In the genomic region with DNA sequence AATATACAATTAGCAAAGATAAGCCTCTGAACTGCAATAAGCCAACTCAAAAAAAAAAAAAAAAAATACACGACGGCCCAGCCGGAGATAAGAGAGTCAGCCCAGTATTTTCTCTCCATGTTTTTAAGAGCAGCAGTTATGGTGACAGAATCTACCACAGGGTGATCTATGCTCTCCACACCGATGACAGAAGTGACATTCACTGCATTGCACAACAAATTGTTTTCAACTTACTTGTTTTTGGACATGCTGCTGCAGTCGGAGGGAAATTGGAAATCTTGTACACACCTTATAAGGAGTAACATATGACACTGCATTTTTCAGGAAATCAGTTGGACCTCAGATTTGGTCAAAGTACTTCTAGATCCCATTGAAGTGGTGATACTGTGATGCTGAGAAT, we compare ENCODE assay signal across 1 cellular context.
TF ChIP-seq lines count a peak whose summit lies in the region.

No MANE protein-coding gene starts in this region.

TF ChIP-seq in HepG2, 621 proteins besides CTCF, POLR2A, EP300 and RAD21 (continued from another document and continues in another):
- TF ChIP-seq ETV6 (CRISPR knock-in tag; conservative IDR thresholded peaks at IDR 0.05) (no peak), PITX1 (CRISPR knock-in tag; IDR thresholded peaks at IDR 0.05) (0 out of 2 replicates have a peak, but pooled peaks have one; percentile 49), DR1 (CRISPR knock-in tag; IDR thresholded peaks at IDR 0.05) (no peak), RARG (CRISPR knock-in tag; IDR thresholded peaks at IDR 0.05; ENCODE audit: low read depth) (no peak), PHF5A (CRISPR knock-in tag; IDR thresholded peaks at IDR 0.05; ENCODE audit: low read depth, unreplicated experiment) (peak; percentile 75), NFIC (IDR thresholded peaks at IDR 0.05; ENCODE audit: low read length) (peak; percentile 72; the same call in 1 of the 2 replicates), PAF1 (CRISPR knock-in tag; IDR thresholded peaks at IDR 0.05) (no peak), FOXO1 (CRISPR knock-in tag; IDR thresholded peaks at IDR 0.05) (peak; percentile 96), ZNF615 (CRISPR knock-in tag; IDR thresholded peaks at IDR 0.05; ENCODE audit: borderline replicate concordance) (no peak), ZNF264 (CRISPR knock-in tag; IDR thresholded peaks at IDR 0.05) (no peak), ZNF879 (CRISPR knock-in tag; IDR thresholded peaks at IDR 0.05) (no peak), ZNF563 (CRISPR knock-in tag; IDR thresholded peaks at IDR 0.05) (no peak), NONO (IDR thresholded peaks at IDR 0.05) (no peak), NONO (CRISPR knock-in tag; conservative IDR thresholded peaks at IDR 0.05) (no peak), ARNT2 (CRISPR knock-in tag; IDR thresholded peaks at IDR 0.05; ENCODE audit: low read depth) (no peak), ZFP1 (CRISPR knock-in tag; IDR thresholded peaks at IDR 0.05) (no peak; the same call in 1 of the 2 replicates), CAMTA2 (CRISPR knock-in tag; IDR thresholded peaks at IDR 0.05; ENCODE audit: borderline replicate concordance) (no peak), SRSF9 (IDR thresholded peaks at IDR 0.05; ENCODE audit: borderline replicate concordance, insufficient read depth, low read depth, low read length, poor library complexity, severe bottlenecking) (no peak), EZH2 (conservative IDR thresholded peaks at IDR 0.05; ENCODE audit: low read depth, low read length) (no peak), NFE2L2 (IDR thresholded peaks at IDR 0.05; ENCODE audit: low read length) (peak; percentile 83), TOPORS (CRISPR knock-in tag; IDR thresholded peaks at IDR 0.05) (no peak), BRCA1 (CRISPR knock-in tag; IDR thresholded peaks at IDR 0.05) (no peak), ZNF552 (CRISPR knock-in tag; IDR thresholded peaks at IDR 0.05; ENCODE audit: borderline replicate concordance) (no peak), PHF8 (CRISPR knock-in tag; IDR thresholded peaks at IDR 0.05) (no peak), KDM6A (CRISPR knock-in tag; IDR thresholded peaks at IDR 0.05; ENCODE audit: low read depth) (peak; percentile 67; the same call in 1 of the 2 replicates), MEIS2 (CRISPR knock-in tag; IDR thresholded peaks at IDR 0.05) (peak; percentile 92), STAG1 (CRISPR knock-in tag; IDR thresholded peaks at IDR 0.05) (no peak), PAWR (CRISPR knock-in tag; IDR thresholded peaks at IDR 0.05; ENCODE audit: borderline replicate concordance) (no peak), ZNF841 (CRISPR knock-in tag; IDR thresholded peaks at IDR 0.05; ENCODE audit: borderline replicate concordance) (no peak), DNMT1 (CRISPR knock-in tag; IDR thresholded peaks at IDR 0.05) (no peak), POLR2AphosphoS2 (IDR thresholded peaks at IDR 0.05; ENCODE audit: low read depth, low read length) (no peak), FOXJ3 (CRISPR knock-in tag; IDR thresholded peaks at IDR 0.05; ENCODE audit: borderline replicate concordance) (peak; percentile 67; the same call in 1 of the 2 replicates), KDM4B (CRISPR knock-in tag; IDR thresholded peaks at IDR 0.05) (no peak), ZNF564 (CRISPR knock-in tag; IDR thresholded peaks at IDR 0.05) (no peak), ZC3H4 (CRISPR knock-in tag; IDR thresholded peaks at IDR 0.05; ENCODE audit: borderline replicate concordance) (no peak)
- TF ChIP-seq, protein P1, sequence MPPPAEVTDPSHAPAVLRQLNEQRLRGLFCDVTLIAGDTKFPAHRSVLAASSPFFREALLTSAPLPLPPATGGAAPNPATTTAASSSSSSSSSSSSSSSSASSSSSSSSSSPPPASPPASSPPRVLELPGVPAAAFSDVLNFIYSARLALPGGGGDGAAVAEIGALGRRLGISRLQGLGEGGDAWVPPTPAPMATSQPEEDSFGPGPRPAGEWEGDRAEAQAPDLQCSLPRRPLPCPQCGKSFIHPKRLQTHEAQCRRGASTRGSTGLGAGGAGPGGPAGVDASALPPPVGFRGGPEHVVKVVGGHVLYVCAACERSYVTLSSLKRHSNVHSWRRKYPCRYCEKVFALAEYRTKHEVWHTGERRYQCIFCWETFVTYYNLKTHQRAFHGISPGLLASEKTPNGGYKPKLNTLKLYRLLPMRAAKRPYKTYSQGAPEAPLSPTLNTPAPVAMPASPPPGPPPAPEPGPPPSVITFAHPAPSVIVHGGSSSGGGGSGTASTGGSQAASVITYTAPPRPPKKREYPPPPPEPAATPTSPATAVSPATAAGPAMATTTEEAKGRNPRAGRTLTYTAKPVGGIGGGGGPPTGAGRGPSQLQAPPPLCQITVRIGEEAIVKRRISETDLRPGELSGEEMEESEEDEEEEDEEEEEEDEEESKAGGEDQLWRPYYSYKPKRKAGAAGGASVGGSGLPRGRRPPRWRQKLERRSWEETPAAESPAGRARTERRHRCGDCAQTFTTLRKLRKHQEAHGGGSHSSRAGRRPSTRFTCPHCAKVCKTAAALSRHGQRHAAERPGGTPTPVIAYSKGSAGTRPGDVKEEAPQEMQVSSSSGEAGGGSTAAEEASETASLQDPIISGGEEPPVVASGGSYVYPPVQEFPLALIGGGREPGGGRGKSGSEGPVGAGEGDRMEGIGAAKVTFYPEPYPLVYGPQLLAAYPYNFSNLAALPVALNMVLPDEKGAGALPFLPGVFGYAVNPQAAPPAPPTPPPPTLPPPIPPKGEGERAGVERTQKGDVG (CRISPR knock-in tag; IDR thresholded peaks at IDR 0.05; ENCODE audit: borderline replicate concordance): no peak
- TF ChIP-seq, protein P2, sequence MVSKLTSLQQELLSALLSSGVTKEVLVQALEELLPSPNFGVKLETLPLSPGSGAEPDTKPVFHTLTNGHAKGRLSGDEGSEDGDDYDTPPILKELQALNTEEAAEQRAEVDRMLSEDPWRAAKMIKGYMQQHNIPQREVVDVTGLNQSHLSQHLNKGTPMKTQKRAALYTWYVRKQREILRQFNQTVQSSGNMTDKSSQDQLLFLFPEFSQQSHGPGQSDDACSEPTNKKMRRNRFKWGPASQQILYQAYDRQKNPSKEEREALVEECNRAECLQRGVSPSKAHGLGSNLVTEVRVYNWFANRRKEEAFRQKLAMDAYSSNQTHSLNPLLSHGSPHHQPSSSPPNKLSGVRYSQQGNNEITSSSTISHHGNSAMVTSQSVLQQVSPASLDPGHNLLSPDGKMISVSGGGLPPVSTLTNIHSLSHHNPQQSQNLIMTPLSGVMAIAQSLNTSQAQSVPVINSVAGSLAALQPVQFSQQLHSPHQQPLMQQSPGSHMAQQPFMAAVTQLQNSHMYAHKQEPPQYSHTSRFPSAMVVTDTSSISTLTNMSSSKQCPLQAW (CRISPR knock-in tag; IDR thresholded peaks at IDR 0.05): peak; percentile 82
- TF ChIP-seq, protein P3, sequence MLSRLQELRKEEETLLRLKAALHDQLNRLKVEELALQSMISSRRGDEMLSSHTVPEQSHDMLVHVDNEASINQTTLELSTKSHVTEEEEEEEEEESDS (CRISPR knock-in tag; IDR thresholded peaks at IDR 0.05; ENCODE audit: borderline replicate concordance): no peak
- TF ChIP-seq, protein P4, sequence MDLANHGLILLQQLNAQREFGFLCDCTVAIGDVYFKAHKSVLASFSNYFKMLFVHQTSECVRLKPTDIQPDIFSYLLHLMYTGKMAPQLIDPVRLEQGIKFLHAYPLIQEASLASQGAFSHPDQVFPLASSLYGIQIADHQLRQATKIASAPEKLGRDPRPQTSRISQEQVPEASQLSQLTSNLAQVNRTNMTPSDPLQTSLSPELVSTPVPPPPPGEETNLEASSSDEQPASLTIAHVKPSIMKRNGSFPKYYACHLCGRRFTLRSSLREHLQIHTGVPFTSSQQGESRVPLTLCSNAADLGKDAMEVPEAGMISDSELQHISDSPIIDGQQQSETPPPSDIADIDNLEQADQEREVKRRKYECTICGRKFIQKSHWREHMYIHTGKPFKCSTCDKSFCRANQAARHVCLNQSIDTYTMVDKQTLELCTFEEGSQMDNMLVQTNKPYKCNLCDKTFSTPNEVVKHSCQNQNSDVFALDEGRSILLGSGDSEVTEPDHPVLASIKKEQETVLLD (CRISPR knock-in tag; IDR thresholded peaks at IDR 0.05; ENCODE audit: low read depth): no peak
- TF ChIP-seq, protein P5, sequence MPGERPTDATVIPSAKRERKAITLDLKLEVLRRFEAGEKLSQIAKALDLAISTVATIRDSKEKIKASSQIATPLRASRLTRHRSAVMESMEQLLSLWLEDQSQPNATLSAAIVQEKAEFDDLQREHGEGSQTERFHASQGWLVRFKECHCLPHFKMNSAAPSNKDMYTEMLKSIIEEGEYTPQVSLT (CRISPR knock-in tag; IDR thresholded peaks at IDR 0.05; ENCODE audit: borderline replicate concordance, low read depth): no peak
- TF ChIP-seq, protein P6, sequence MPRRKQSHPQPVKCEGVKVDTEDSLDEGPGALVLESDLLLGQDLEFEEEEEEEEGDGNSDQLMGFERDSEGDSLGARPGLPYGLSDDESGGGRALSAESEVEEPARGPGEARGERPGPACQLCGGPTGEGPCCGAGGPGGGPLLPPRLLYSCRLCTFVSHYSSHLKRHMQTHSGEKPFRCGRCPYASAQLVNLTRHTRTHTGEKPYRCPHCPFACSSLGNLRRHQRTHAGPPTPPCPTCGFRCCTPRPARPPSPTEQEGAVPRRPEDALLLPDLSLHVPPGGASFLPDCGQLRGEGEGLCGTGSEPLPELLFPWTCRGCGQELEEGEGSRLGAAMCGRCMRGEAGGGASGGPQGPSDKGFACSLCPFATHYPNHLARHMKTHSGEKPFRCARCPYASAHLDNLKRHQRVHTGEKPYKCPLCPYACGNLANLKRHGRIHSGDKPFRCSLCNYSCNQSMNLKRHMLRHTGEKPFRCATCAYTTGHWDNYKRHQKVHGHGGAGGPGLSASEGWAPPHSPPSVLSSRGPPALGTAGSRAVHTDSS (CRISPR knock-in tag; conservative IDR thresholded peaks at IDR 0.05): no peak
- TF ChIP-seq, protein P7, sequence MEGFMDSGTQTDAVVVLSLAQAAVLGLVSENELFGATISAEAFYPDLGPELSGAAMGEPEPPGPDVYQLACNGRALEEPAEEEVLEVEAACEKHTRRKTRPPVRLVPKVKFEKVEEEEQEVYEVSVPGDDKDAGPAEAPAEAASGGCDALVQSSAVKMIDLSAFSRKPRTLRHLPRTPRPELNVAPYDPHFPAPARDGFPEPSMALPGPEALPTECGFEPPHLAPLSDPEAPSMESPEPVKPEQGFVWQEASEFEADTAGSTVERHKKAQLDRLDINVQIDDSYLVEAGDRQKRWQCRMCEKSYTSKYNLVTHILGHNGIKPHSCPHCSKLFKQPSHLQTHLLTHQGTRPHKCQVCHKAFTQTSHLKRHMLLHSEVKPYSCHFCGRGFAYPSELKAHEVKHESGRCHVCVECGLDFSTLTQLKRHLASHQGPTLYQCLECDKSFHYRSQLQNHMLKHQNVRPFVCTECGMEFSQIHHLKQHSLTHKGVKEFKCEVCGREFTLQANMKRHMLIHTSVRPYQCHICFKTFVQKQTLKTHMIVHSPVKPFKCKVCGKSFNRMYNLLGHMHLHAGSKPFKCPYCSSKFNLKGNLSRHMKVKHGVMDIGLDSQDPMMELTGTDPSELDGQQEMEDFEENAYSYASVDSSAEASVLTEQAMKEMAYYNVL (CRISPR knock-in tag; IDR thresholded peaks at IDR 0.05; ENCODE audit: borderline replicate concordance): peak; percentile 64; the same call in 1 of the 2 replicates
- TF ChIP-seq, protein P8, sequence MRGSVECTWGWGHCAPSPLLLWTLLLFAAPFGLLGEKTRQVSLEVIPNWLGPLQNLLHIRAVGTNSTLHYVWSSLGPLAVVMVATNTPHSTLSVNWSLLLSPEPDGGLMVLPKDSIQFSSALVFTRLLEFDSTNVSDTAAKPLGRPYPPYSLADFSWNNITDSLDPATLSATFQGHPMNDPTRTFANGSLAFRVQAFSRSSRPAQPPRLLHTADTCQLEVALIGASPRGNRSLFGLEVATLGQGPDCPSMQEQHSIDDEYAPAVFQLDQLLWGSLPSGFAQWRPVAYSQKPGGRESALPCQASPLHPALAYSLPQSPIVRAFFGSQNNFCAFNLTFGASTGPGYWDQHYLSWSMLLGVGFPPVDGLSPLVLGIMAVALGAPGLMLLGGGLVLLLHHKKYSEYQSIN (CRISPR knock-in tag; IDR thresholded peaks at IDR 0.05; ENCODE audit: borderline replicate concordance): no peak
- TF ChIP-seq, protein P9, sequence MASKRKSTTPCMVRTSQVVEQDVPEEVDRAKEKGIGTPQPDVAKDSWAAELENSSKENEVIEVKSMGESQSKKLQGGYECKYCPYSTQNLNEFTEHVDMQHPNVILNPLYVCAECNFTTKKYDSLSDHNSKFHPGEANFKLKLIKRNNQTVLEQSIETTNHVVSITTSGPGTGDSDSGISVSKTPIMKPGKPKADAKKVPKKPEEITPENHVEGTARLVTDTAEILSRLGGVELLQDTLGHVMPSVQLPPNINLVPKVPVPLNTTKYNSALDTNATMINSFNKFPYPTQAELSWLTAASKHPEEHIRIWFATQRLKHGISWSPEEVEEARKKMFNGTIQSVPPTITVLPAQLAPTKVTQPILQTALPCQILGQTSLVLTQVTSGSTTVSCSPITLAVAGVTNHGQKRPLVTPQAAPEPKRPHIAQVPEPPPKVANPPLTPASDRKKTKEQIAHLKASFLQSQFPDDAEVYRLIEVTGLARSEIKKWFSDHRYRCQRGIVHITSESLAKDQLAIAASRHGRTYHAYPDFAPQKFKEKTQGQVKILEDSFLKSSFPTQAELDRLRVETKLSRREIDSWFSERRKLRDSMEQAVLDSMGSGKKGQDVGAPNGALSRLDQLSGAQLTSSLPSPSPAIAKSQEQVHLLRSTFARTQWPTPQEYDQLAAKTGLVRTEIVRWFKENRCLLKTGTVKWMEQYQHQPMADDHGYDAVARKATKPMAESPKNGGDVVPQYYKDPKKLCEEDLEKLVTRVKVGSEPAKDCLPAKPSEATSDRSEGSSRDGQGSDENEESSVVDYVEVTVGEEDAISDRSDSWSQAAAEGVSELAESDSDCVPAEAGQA (IDR thresholded peaks at IDR 0.05; ENCODE audit: low read depth): no peak
- TF ChIP-seq, protein P9 (CRISPR knock-in tag; IDR thresholded peaks at IDR 0.05; ENCODE audit: borderline replicate concordance): no peak
- TF ChIP-seq, protein P10, sequence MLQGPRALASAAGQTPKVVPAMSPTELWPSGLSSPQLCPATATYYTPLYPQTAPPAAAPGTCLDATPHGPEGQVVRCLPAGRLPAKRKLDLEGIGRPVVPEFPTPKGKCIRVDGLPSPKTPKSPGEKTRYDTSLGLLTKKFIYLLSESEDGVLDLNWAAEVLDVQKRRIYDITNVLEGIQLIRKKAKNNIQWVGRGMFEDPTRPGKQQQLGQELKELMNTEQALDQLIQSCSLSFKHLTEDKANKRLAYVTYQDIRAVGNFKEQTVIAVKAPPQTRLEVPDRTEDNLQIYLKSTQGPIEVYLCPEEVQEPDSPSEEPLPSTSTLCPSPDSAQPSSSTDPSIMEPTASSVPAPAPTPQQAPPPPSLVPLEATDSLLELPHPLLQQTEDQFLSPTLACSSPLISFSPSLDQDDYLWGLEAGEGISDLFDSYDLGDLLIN (CRISPR knock-in tag; IDR thresholded peaks at IDR 0.05; ENCODE audit: borderline replicate concordance): no peak
